In the genomic region with DNA sequence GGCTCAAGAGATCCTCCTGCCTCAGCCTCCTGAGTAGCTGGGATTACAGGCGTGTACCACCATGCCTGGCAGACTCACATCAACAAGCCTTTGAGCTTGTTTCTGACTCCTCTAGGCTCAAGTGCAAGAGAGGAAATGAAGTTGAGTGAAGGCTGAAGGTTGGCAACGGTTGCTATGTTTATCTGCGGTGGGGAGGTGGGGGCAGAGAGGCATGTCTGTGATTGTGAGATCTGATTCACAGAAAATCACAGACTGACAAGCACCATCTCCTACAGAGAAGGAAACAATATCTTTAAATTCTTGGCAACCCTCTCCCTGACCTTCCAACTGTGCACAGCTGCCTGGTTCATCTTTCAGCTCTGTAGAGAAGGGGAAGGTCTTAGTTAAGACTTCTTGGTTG, we compare ENCODE assay signal across 1 cellular context.
A peak's percentile ranks its signal among the peaks of the same experiment; 100 is the strongest.
TF ChIP-seq lines count a peak whose summit lies in the region.

No MANE protein-coding gene starts in this region.

TF ChIP-seq in K562, 482 proteins besides CTCF, POLR2A, EP300 and RAD21 (continued from another document):
- TF ChIP-seq, protein P1, sequence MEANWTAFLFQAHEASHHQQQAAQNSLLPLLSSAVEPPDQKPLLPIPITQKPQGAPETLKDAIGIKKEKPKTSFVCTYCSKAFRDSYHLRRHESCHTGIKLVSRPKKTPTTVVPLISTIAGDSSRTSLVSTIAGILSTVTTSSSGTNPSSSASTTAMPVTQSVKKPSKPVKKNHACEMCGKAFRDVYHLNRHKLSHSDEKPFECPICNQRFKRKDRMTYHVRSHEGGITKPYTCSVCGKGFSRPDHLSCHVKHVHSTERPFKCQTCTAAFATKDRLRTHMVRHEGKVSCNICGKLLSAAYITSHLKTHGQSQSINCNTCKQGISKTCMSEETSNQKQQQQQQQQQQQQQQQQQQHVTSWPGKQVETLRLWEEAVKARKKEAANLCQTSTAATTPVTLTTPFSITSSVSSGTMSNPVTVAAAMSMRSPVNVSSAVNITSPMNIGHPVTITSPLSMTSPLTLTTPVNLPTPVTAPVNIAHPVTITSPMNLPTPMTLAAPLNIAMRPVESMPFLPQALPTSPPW (CRISPR knock-in tag; IDR thresholded peaks at IDR 0.05) = peak; percentile 73
- TF ChIP-seq, protein P2, sequence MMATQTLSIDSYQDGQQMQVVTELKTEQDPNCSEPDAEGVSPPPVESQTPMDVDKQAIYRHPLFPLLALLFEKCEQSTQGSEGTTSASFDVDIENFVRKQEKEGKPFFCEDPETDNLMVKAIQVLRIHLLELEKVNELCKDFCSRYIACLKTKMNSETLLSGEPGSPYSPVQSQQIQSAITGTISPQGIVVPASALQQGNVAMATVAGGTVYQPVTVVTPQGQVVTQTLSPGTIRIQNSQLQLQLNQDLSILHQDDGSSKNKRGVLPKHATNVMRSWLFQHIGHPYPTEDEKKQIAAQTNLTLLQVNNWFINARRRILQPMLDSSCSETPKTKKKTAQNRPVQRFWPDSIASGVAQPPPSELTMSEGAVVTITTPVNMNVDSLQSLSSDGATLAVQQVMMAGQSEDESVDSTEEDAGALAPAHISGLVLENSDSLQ (IDR thresholded peaks at IDR 0.05) = peak; percentile 90
- TF ChIP-seq SPI1 (IDR thresholded peaks at IDR 0.05; ENCODE audit: borderline replicate concordance, low read depth, low read length) (0 out of 2 replicates have a peak, but pooled peaks have one; percentile 3), TEAD4 (IDR thresholded peaks at IDR 0.05; ENCODE audit: low read length) (peak; percentile 27; the same call in 1 of the 2 replicates), TEAD4 (CRISPR knock-in tag; IDR thresholded peaks at IDR 0.05; ENCODE audit: borderline replicate concordance) (no peak), KDM1A (IDR thresholded peaks at IDR 0.05) (peak; percentile 96), NCOA6 (IDR thresholded peaks at IDR 0.05) (no peak), TEAD2 (tag; IDR thresholded peaks at IDR 0.05) (no peak), YBX1 (IDR thresholded peaks at IDR 0.05) (no peak), HDAC2 (IDR thresholded peaks at IDR 0.05) (peak; percentile 83), SOX6 (IDR thresholded peaks at IDR 0.05) (0 out of 2 replicates have a peak, but pooled peaks have one; percentile 23), MAZ (CRISPR knock-in tag; conservative IDR thresholded peaks at IDR 0.05 in 1 of 2, IDR thresholded peaks at IDR 0.05 in 1 of 2) (0 out of 4 replicates have a peak, but pooled peaks of 1 of the 2 experiments have one; percentile 26), FOXJ2 (tag; IDR thresholded peaks at IDR 0.05) (peak; percentile 81), HIVEP1 (CRISPR knock-in tag; IDR thresholded peaks at IDR 0.05) (no peak), SMARCA5 (IDR thresholded peaks at IDR 0.05) (no peak)
- TF ChIP-seq, protein P3, sequence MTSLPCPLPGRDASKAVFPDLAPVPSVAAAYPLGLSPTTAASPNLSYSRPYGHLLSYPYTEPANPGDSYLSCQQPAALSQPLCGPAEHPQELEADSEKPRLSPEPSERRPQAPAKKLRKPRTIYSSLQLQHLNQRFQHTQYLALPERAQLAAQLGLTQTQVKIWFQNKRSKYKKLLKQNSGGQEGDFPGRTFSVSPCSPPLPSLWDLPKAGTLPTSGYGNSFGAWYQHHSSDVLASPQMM (CRISPR knock-in tag; IDR thresholded peaks at IDR 0.05) = no peak
